1 cellular context compared by ENCODE assay signal in genomic region chr1:45013551-45014209, GRCh38.
TF ChIP-seq lines count a peak whose summit lies in the region.

No MANE protein-coding gene starts in this region.

TF ChIP-seq in HCT116, 20 proteins besides CTCF, POLR2A, EP300 and RAD21:
- no peak for TF ChIP-seq REST (IDR thresholded peaks at IDR 0.05; ENCODE audit: low read depth)
- no peak for TF ChIP-seq EZH2 (IDR thresholded peaks at IDR 0.05)
- no peak for TF ChIP-seq ELF1 (IDR thresholded peaks at IDR 0.05; ENCODE audit: borderline replicate concordance, low read depth)
- no peak for TF ChIP-seq CBX3 (IDR thresholded peaks at IDR 0.05; ENCODE audit: low read depth)
- TF ChIP-seq ZBTB33 (IDR thresholded peaks at IDR 0.05; ENCODE audit: extremely low read depth, insufficient replicate concordance, low read length), result no peak
- no peak for TF ChIP-seq ATF3 (IDR thresholded peaks at IDR 0.05)
- TF ChIP-seq SIN3A (IDR thresholded peaks at IDR 0.05; ENCODE audit: low read depth), result no peak
- no peak for TF ChIP-seq JUND (IDR thresholded peaks at IDR 0.05)
- TF ChIP-seq EGR1 (IDR thresholded peaks at IDR 0.05; ENCODE audit: low read depth), result no peak
- TF ChIP-seq SP1 (IDR thresholded peaks at IDR 0.05; ENCODE audit: low read depth), result no peak
- TF ChIP-seq CEBPB (IDR thresholded peaks at IDR 0.05; ENCODE audit: low read depth), result no peak
- TF ChIP-seq FOSL1 (IDR thresholded peaks at IDR 0.05; ENCODE audit: low read depth), result no peak
- no peak for TF ChIP-seq ZFX (IDR thresholded peaks at IDR 0.05)
- no peak for TF ChIP-seq ZNF274 (IDR thresholded peaks at IDR 0.05; ENCODE audit: low read depth, low read length)
